ENCODE assay signal across 15 cellular contexts in the genomic region with DNA sequence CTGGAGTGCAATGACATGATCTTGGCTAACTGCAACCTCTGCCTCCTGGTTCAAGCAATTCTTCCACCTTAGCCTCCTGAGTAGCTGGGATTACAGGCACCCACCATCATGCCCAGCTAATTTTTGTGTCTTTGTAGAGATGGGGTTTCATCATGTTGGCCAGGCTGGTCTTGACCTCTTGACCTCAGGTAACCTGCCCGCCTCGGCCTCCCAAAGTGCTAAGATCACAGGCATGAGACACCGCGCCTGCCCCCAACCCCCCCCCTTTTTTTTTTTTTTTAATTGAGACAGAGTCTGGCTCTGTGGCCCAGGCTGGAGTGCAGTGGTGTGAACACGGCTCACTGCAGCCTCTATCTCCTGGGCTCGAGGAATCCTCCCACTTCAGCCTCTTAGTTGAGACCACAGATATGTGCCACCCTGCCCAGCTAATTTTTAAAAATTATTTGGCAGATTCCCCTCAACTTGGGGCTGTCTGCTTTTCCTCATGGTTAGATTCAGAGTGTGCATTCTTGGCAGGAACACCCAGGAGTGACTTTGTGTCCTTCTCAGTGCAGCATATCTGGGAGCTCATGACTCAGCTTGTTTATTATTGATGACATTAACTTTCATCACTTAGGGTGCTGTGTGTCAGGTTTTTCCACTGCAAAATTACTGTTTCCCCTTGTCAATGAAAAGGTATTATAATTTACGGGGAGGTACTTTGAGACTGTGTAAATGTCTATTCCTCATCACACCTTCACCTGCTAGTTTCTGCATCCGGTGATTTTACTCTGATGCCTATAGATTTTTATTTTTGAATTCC. TPM values are rescaled to one million over a fixed set of nuclear protein-coding genes. Genes with fewer than 3 reads are reported as not detected.
A peak's percentile ranks its signal among the peaks of the same experiment; 100 is the strongest.
DNase-seq lines count a peak whose midpoint lies in the region; ATAC-seq and TF ChIP-seq lines count a peak whose summit lies in the region.
"Had no signal": no experiment of that assay in that cellular context is flagged by ENCODE, and none has a peak within 500 bp of the region (broad histone marks: within the 10 kb centered on the region; RNA-seq: fewer than 3 reads in every experiment).

No MANE protein-coding gene starts in this region.

- no peaks in the 10 kb centered on the region for H3K27me3 ChIP-seq in GM23338 (ENCODE audit: insufficient read depth)
- no peaks in the 10 kb centered on the region for H3K27me3 ChIP-seq in testis
- H3K27me3 ChIP-seq: BLaER1, SJCRH30 had no signal

- H2AFZ ChIP-seq in GM23338 = no peak overlapping the region

- no peak overlapping the region for H3K4me2 ChIP-seq in GM23338
- H3K4me2 ChIP-seq: KMS-11 had no signal

- no peaks in the 10 kb centered on the region for H3K9me2 ChIP-seq in GM23338 (ENCODE audit: insufficient read depth)

- H3K27ac Mint-ChIP-seq in GM23338 = peak overlapping the region; percentile 36; the same call in 1 of the 2 replicates

- ATAC-seq in GM23338 = no peak

- intact Hi-C loops in testis (cut with DNase I; ENCODE audit: low total_unique reads) = no loop called here

- CTCF ChIA-PET in RWPE1 (lab: Yijun Ruan, JAX) = interaction anchor here (0.6 kb wide), 1 partner anchor 9 kb away, joined by 3 read pairs; no protein-coding TSS in a partner anchor

- H3K4me3 ChIP-seq in GM23338 (no peak overlapping the region), testis (no peak overlapping the region)
- H3K4me3 ChIP-seq: BLaER1, SJCRH30 had no signal

- H4K20me1 ChIP-seq in GM23338 (replicated peaks; ENCODE audit: insufficient read depth) = no peaks in the 10 kb centered on the region
- H4K20me1 ChIP-seq: BLaER1 had no signal

- peaks cover 2% of the 10 kb centered on the region; the same call in 1 of the 3 replicates for H3K36me3 Mint-ChIP-seq in GM23338 (ENCODE audit: low read depth)

- no peak for TF ChIP-seq CTCF in GM23338 (conservative IDR thresholded peaks at IDR 0.05; ENCODE audit: low read depth in 2 of 2)
- TF ChIP-seq CTCF in testis (IDR thresholded peaks at IDR 0.05) = no peak
- no peak for TF ChIP-seq CTCF in RWPE1 (conservative IDR thresholded peaks at IDR 0.05; ENCODE audit: low read depth)

- POLR2A ChIA-PET in RWPE1 (lab: Yijun Ruan, JAX; ENCODE audit: low non-redundant PET) = no interaction called here

- 78 to 93% methylated on average over 8 of the region's 8 CpGs for WGBS in testis, 2 donors

- DNase-seq in GM23338 (ENCODE audit: low spot score) (no peak), RKO (ENCODE audit: low spot score) (peak; percentile 25), erythroblast (lab: John Stamatoyannopoulos, UW) (peak; percentile 47 to 79), testis (no peak), DMS53 (lab: John Stamatoyannopoulos, UW) (no peak), 8988T (no peak), RWPE1 (ENCODE audit: low spot score) (no peak)
- DNase-seq: DMS 273 treated with DMSO at 0.1 percent for 48 hours, NCI-H1417, NCI-H2081, NCI-H524, RPMI8226, SJCRH30 had no signal

- no peaks in the 10 kb centered on the region; the same call in 2 of the 3 replicates for H3K9me3 Mint-ChIP-seq in GM23338

- no peaks in the 10 kb centered on the region for H3K4me1 ChIP-seq in GM23338 (ENCODE audit: insufficient read depth)
- peaks cover 3% of the 10 kb centered on the region for H3K4me1 ChIP-seq in testis
- H3K4me1 ChIP-seq: SJCRH30 had no signal

- H3K36me3 ChIP-seq in GM23338 (ENCODE audit: insufficient read depth) (no peaks in the 10 kb centered on the region), testis (ENCODE audit: low read depth, missing control alignments) (no peaks in the 10 kb centered on the region)
- H3K36me3 ChIP-seq: SJCRH30 had no signal

- TF ChIP-seq POLR2A in erythroblast (IDR thresholded peaks at IDR 0.05; ENCODE audit: low read length) (no peak), testis (IDR thresholded peaks at IDR 0.05) (no peak)

- H3K27me3 Mint-ChIP-seq in GM23338 (ENCODE audit: insufficient read depth, low read depth, poor library complexity) = peaks cover 7% of the 10 kb centered on the region

- no peaks in the 10 kb centered on the region; the same call in 1 of the 2 replicates for H3K79me2 ChIP-seq in GM23338 (replicated peaks; ENCODE audit: insufficient read depth)

- no peaks in the 10 kb centered on the region for H3K4me1 Mint-ChIP-seq in GM23338

- no peak overlapping the region for H3K4me3 Mint-ChIP-seq in GM23338

- no peaks in the 10 kb centered on the region for H3F3A ChIP-seq in GM23338 (replicated peaks; ENCODE audit: low read depth)

- no peaks in the 10 kb centered on the region for H3K9me3 ChIP-seq in testis
- H3K9me3 ChIP-seq: SJCRH30 had no signal

- H3K27ac ChIP-seq in GM23338 (ENCODE audit: low read depth) (peak overlapping the region; percentile 26; the same call in 1 of the 2 replicates), testis (peak overlapping the region; percentile 53 to 59), RWPE1 (no peak overlapping the region)
- H3K27ac ChIP-seq: BLaER1, KMS-11, SJCRH30 had no signal

TF ChIP-seq in GM23338, 12 proteins besides CTCF, POLR2A, EP300 and RAD21 (continues in another document):
- TF ChIP-seq ZNF331 (CRISPR knock-in tag; IDR thresholded peaks at IDR 0.05; ENCODE audit: low read depth) = no peak
- no peak for TF ChIP-seq EZH2phosphoT487 (IDR thresholded peaks at IDR 0.05; ENCODE audit: unreplicated experiment)
- no peak for TF ChIP-seq CREB1 (CRISPR knock-in tag; IDR thresholded peaks at IDR 0.05; ENCODE audit: low read depth)
- TF ChIP-seq, protein P1, sequence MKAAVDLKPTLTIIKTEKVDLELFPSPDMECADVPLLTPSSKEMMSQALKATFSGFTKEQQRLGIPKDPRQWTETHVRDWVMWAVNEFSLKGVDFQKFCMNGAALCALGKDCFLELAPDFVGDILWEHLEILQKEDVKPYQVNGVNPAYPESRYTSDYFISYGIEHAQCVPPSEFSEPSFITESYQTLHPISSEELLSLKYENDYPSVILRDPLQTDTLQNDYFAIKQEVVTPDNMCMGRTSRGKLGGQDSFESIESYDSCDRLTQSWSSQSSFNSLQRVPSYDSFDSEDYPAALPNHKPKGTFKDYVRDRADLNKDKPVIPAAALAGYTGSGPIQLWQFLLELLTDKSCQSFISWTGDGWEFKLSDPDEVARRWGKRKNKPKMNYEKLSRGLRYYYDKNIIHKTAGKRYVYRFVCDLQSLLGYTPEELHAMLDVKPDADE (IDR thresholded peaks at IDR 0.05) = no peak
- TF ChIP-seq NANOG (IDR thresholded peaks at IDR 0.05; ENCODE audit: borderline replicate concordance) = no peak
- no peak for TF ChIP-seq STAT1 (IDR thresholded peaks at IDR 0.05; ENCODE audit: unreplicated experiment)
- no peak for TF ChIP-seq EZH2 (IDR thresholded peaks at IDR 0.05; ENCODE audit: low read depth, unreplicated experiment)
- TF ChIP-seq ZNF114 (CRISPR knock-in tag; IDR thresholded peaks at IDR 0.05) = no peak
- TF ChIP-seq, protein P2, sequence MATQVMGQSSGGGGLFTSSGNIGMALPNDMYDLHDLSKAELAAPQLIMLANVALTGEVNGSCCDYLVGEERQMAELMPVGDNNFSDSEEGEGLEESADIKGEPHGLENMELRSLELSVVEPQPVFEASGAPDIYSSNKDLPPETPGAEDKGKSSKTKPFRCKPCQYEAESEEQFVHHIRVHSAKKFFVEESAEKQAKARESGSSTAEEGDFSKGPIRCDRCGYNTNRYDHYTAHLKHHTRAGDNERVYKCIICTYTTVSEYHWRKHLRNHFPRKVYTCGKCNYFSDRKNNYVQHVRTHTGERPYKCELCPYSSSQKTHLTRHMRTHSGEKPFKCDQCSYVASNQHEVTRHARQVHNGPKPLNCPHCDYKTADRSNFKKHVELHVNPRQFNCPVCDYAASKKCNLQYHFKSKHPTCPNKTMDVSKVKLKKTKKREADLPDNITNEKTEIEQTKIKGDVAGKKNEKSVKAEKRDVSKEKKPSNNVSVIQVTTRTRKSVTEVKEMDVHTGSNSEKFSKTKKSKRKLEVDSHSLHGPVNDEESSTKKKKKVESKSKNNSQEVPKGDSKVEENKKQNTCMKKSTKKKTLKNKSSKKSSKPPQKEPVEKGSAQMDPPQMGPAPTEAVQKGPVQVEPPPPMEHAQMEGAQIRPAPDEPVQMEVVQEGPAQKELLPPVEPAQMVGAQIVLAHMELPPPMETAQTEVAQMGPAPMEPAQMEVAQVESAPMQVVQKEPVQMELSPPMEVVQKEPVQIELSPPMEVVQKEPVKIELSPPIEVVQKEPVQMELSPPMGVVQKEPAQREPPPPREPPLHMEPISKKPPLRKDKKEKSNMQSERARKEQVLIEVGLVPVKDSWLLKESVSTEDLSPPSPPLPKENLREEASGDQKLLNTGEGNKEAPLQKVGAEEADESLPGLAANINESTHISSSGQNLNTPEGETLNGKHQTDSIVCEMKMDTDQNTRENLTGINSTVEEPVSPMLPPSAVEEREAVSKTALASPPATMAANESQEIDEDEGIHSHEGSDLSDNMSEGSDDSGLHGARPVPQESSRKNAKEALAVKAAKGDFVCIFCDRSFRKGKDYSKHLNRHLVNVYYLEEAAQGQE (IDR thresholded peaks at IDR 0.05; ENCODE audit: unreplicated experiment) = no peak
- TF ChIP-seq JUNB (IDR thresholded peaks at IDR 0.05; ENCODE audit: unreplicated experiment) = no peak

RNA-seq across cellular contexts. Expression of a gene that starts 50.3 kb away (rescaled TPM):
- 29.2 and 35.5 TPM in 2 replicates for total RNA-seq in GM23338 (2014; rRNA removed; shearing (Covaris generic))
- polyA plus RNA-seq in GM23338 (2016; fragmentation: Nextera tagmentation; extraction: Ambion mirVana) = 11.6 and 12.3 TPM in 2 replicates
- total RNA-seq in testis = 10 to 100 TPM; 57.6 to 60.6 TPM
- polyA plus RNA-seq in testis (ENCODE audit: insufficient read depth, low read depth, low replicate concordance) = 46.4 TPM

RNA-seq across cellular contexts. Expression of a gene that starts 57.7 kb away (rescaled TPM):
- total RNA-seq in GM23338 (2014; rRNA removed; shearing (Covaris generic)) = 41.4 and 44.1 TPM in 2 replicates
- polyA plus RNA-seq in GM23338 (2016; fragmentation: Nextera tagmentation; extraction: Ambion mirVana) (54.1 and 56.6 TPM in 2 replicates), testis (ENCODE audit: insufficient read depth, low read depth, low replicate concordance) (34.6 TPM)
- 10 to 100 TPM; 29.5 to 42.6 TPM for total RNA-seq in testis

Comparison
In these comparisons a context has a peak if more than half of its experiments do, and no peak if none do; other contexts are left out.
1. DNase-seq: peak in RKO (single experiment) and erythroblast (2 of 2); none in GM23338 (single experiment), testis (single experiment), DMS53 (single experiment), 8988T (single experiment) and RWPE1 (single experiment).